In the genomic region with DNA sequence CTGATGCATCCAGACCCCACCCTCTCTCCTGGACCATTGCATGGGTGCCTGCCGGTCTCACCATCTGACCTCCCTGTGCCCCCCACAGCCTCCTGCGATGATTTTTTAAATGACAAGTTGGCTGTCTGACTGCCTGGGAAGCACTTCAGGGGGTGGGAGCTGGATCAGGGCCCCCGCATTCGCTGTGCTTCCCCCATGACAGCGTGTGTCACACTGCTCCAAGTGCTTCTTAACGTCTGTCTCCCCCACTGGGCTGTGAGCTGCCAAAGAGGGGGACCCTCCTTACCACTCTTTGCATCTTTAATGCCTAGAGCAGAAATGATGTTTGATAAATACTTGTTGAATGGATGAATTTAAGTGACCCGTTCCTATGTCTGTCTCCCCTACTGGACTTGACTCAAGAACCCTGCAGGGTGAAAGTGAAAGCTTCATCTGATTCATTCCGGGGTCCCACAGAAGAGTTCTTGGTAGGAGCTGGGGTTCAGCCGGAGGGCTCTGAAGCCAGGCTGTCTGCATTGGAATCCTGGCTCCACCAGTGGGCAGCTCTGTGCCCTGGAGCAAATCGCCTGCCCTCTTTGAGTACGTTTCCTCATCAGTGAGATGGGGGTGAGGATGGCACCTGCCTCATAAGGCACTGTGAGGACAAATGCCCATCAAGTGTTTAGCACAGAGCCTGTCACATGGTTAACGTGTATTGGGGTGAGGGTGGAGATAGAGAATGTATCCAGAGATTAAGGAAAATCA, we compare ENCODE assay signal across 12 cellular contexts. TPM values are rescaled to one million over a fixed set of nuclear protein-coding genes. Genes with fewer than 3 reads are reported as not detected.
DNase-seq lines count a peak whose midpoint lies in the region; ATAC-seq and TF ChIP-seq lines count a peak whose summit lies in the region.
"Had no signal": no experiment of that assay in that cellular context is flagged by ENCODE, and none has a peak within 500 bp of the region (broad histone marks: within the 10 kb centered on the region; RNA-seq: fewer than 3 reads in every experiment).

No MANE protein-coding gene starts in this region.

- H3K4me3 ChIP-seq in heart right ventricle: peak overlapping the region in 6 of 10 donors; percentile 24 to 41 (median 38)
- H3K4me3 ChIP-seq in upper lobe of right lung: no peak overlapping the region
- H3K4me3 ChIP-seq in HAP-1: no peak overlapping the region
- no peak overlapping the region for H3K4me3 ChIP-seq in mesenchymal stem cell (ENCODE audit: insufficient read depth in 1 of 2, low read depth in 1 of 2, low read length in 2 of 2)

- no peak overlapping the region for H3K14ac ChIP-seq in mesenchymal stem cell (ENCODE audit: low read length in 2 of 2)

- H2BK12ac ChIP-seq in mesenchymal stem cell (ENCODE audit: low read length in 2 of 2): no peak overlapping the region

- H3K18ac ChIP-seq in mesenchymal stem cell (ENCODE audit: low read depth in 1 of 2, low read length in 2 of 2): no peak overlapping the region

- H3K27ac ChIP-seq in heart right ventricle (peak overlapping the region in 5 of 10 donors; percentile 46 to 73 (median 59)), upper lobe of right lung (no peak overlapping the region), mesenchymal stem cell (ENCODE audit: low read length, poor library complexity, severe bottlenecking) (no peak overlapping the region)
- H3K27ac ChIP-seq: C4-2B had no signal

- in situ Hi-C loops in HAP-1 (cut with MboI; ENCODE audit: low sequenced_read_pairs): no loop called here

- peak overlapping the region; percentile 78 for H3K4me3 Mint-ChIP-seq in activated naive CD8-positive, alpha-beta T cell
- H3K4me3 Mint-ChIP-seq in immature natural killer cell: peak overlapping the region; percentile 18 to 73 (median 36)
- H3K4me3 Mint-ChIP-seq: H9 had no signal

- TF ChIP-seq CTCF in heart right ventricle (IDR thresholded peaks at IDR 0.05) (peak in 3 of 9 donors; percentile 8 to 14 (median 12)), upper lobe of right lung (IDR thresholded peaks at IDR 0.05) (no peak)

- H3K36me3 Mint-ChIP-seq in activated naive CD8-positive, alpha-beta T cell: no peaks in the 10 kb centered on the region
- H3K36me3 Mint-ChIP-seq in immature natural killer cell: no peaks in the 10 kb centered on the region

- H3K4ac ChIP-seq in mesenchymal stem cell (ENCODE audit: low read depth in 1 of 2, low read length in 2 of 2): no peak overlapping the region

- H3K27me3 ChIP-seq in heart right ventricle (no peaks in the 10 kb centered on the region), upper lobe of right lung (no peaks in the 10 kb centered on the region), HAP-1 (ENCODE audit: low read depth) (no peaks in the 10 kb centered on the region), mesenchymal stem cell (ENCODE audit: control insufficient read depth in 1 of 2, insufficient read depth in 1 of 2, low read length in 2 of 2) (peaks cover 19% of the 10 kb centered on the region in 2 experiments)

- H3K9me3 ChIP-seq in heart right ventricle: no peaks in the 10 kb centered on the region
- no peaks in the 10 kb centered on the region for H3K9me3 ChIP-seq in upper lobe of right lung
- no peaks in the 10 kb centered on the region for H3K9me3 ChIP-seq in HAP-1
- H3K9me3 ChIP-seq in mesenchymal stem cell (ENCODE audit: control insufficient read depth, low read length): no peaks in the 10 kb centered on the region

- H2AFZ ChIP-seq in mesenchymal stem cell (ENCODE audit: low read depth, low read length): no peak overlapping the region

- intact Hi-C loops in heart right ventricle (cut with DNase I) (loop anchor here in 2 of 10 donors (5.0 kb wide), 2 partner anchors 40 to 45 kb away; no protein-coding TSS in a partner anchor), Right ventricle myocardium superior (cut with DNase I) (no loop called here), upper lobe of right lung (cut with DNase I) (no loop called here)

- H3K36me3 ChIP-seq in heart right ventricle (no peaks in the 10 kb centered on the region), upper lobe of right lung (no peaks in the 10 kb centered on the region), HAP-1 (replicated peaks) (no peaks in the 10 kb centered on the region), mesenchymal stem cell (ENCODE audit: control insufficient read depth in 1 of 2, insufficient read depth in 2 of 2, low read depth in 1 of 2, low read length in 2 of 2) (no peaks in the 10 kb centered on the region)

- DNase-seq in heart right ventricle: no peak
- DNase-seq in Right ventricle myocardium superior: no peak
- no peak for DNase-seq in immature natural killer cell
- DNase-seq in upper lobe of right lung: peak; percentile 35
- no peak for DNase-seq in dedifferentiated amniotic fluid mesenchymal stem cell (ENCODE audit: extremely low spot score)
- no peak for DNase-seq in HAP-1 (ENCODE audit: low spot score in 2 of 2)
- DNase-seq in mesenchymal stem cell: no peak
- DNase-seq: erythroblast, H9 had no signal

- no peak overlapping the region for H2BK5ac ChIP-seq in mesenchymal stem cell (ENCODE audit: low read depth, low read length, poor library complexity, severe bottlenecking)

- no peak overlapping the region for H4K91ac ChIP-seq in mesenchymal stem cell (ENCODE audit: low read length)

- WGBS in heart right ventricle, 2 donors: 66 to 67% methylated on average over 12 of the region's 12 CpGs
- 85% methylated on average over 12 of the region's 12 CpGs for WGBS in mesenchymal stem cell

- no peaks in the 10 kb centered on the region for H3K9me3 Mint-ChIP-seq in activated naive CD8-positive, alpha-beta T cell (ENCODE audit: low read depth)
- no peaks in the 10 kb centered on the region for H3K9me3 Mint-ChIP-seq in immature natural killer cell
- H3K9me3 Mint-ChIP-seq: H9 had no signal

- H3K4me2 ChIP-seq in mesenchymal stem cell (ENCODE audit: low read length, poor library complexity, severe bottlenecking): no peak overlapping the region

- H3K23ac ChIP-seq in mesenchymal stem cell (ENCODE audit: low read length in 2 of 2): no peak overlapping the region

- H3K4me1 Mint-ChIP-seq in activated naive CD8-positive, alpha-beta T cell (ENCODE audit: low read depth): peaks cover 39% of the 10 kb centered on the region
- peaks cover 39% of the 10 kb centered on the region in 2 donors for H3K4me1 Mint-ChIP-seq in immature natural killer cell

- H3K4me1 ChIP-seq in heart right ventricle: peaks cover 13 to 57% (median 48%) of the 10 kb centered on the region in 9 donors
- H3K4me1 ChIP-seq in upper lobe of right lung: no peaks in the 10 kb centered on the region
- no peaks in the 10 kb centered on the region for H3K4me1 ChIP-seq in HAP-1
- H3K4me1 ChIP-seq in mesenchymal stem cell (ENCODE audit: control insufficient read depth, insufficient read depth, low read depth, low read length): no peaks in the 10 kb centered on the region

- no peaks in the 10 kb centered on the region for H3K27me3 Mint-ChIP-seq in activated naive CD8-positive, alpha-beta T cell
- H3K27me3 Mint-ChIP-seq in immature natural killer cell (ENCODE audit: low read depth in 3 of 3): peaks cover 6 to 16% (median 12%) of the 10 kb centered on the region in 3 donors

- H4K8ac ChIP-seq in mesenchymal stem cell (ENCODE audit: low read length): no peak overlapping the region

- no peak for ATAC-seq in heart right ventricle
- ATAC-seq in Right ventricle myocardium superior (ENCODE audit: poor library complexity): no peak
- ATAC-seq in upper lobe of right lung: no peak

- no peak overlapping the region for H2BK120ac ChIP-seq in mesenchymal stem cell (ENCODE audit: low read depth, low read length)

- no peak overlapping the region for H2BK15ac ChIP-seq in mesenchymal stem cell (ENCODE audit: low read depth, poor library complexity, severe bottlenecking)

- no peak overlapping the region for H3K9ac ChIP-seq in mesenchymal stem cell (ENCODE audit: low read length)

- H3K79me1 ChIP-seq in mesenchymal stem cell (replicated peaks; ENCODE audit: low read length, poor library complexity, severe bottlenecking): no peaks in the 10 kb centered on the region

- H3K27ac Mint-ChIP-seq in activated naive CD8-positive, alpha-beta T cell: peak overlapping the region; percentile 90
- H3K27ac Mint-ChIP-seq in immature natural killer cell: peak overlapping the region; percentile 78 to 100 (median 97)
- H3K27ac Mint-ChIP-seq: progenitor cell of endocrine pancreas had no signal

- H2AK5ac ChIP-seq in mesenchymal stem cell (ENCODE audit: low read length, severe bottlenecking): no peak overlapping the region

RNA-seq across cellular contexts. Expression of a gene that starts 7.6 kb away (rescaled TPM):
- 100 to 1,000 TPM in 1 of 10 donors, 10 to 100 TPM in 8, 1 to 10 TPM in 1; 5.2 to 164 (median 40.8) TPM for total RNA-seq in heart right ventricle
- polyA plus RNA-seq in heart right ventricle: 10 to 100 TPM; 10.8 to 14.5 TPM
- total RNA-seq in Right ventricle myocardium superior: 6.8 TPM
- under 1 TPM in 2 of 3 donors, not detected in 1; 0.52 to 0.99 TPM for polyA plus RNA-seq in immature natural killer cell
- 85.6 TPM for total RNA-seq in upper lobe of right lung
- 459 TPM for polyA plus RNA-seq in mesenchymal stem cell (2013, experiment 1 of 2)
- 434 TPM for polyA plus RNA-seq in mesenchymal stem cell (2013, experiment 2 of 2)

RNA-seq across cellular contexts. Expression of a gene that starts 18.8 kb away (rescaled TPM):
- total RNA-seq in heart right ventricle (10 to 100 TPM in 2 of 10 donors, 1 to 10 TPM in 8; 2.0 to 17.3 (median 8.0) TPM), Right ventricle myocardium superior (6.1 TPM), upper lobe of right lung (0.55 TPM)
- polyA plus RNA-seq in heart right ventricle (10 to 100 TPM in 1 of 2 donors, 1 to 10 TPM in 1; 2.3 to 10.8 TPM), immature natural killer cell (under 1 TPM in 2 of 3 donors, not detected in 1; 0.11 to 0.48 TPM)
- 9.4 TPM for polyA plus RNA-seq in mesenchymal stem cell (2013, experiment 1 of 2)
- 9.3 TPM for polyA plus RNA-seq in mesenchymal stem cell (2013, experiment 2 of 2)

Comparison
In these comparisons a context has a peak if more than half of its experiments do, and no peak if none do; other contexts are left out.
1. H3K4me3 ChIP-seq: peak in heart right ventricle (6 of 10); none in upper lobe of right lung (single experiment), HAP-1 (single experiment) and mesenchymal stem cell (0 of 2).